In genomic region chr6:32402812-32403211, GRCh38 we compare ENCODE assay signal across 1 cellular context.
TF ChIP-seq lines count a peak whose summit lies in the region.

No MANE protein-coding gene starts in this region.

TF ChIP-seq in HepG2, 621 proteins besides CTCF, POLR2A, EP300 and RAD21:
- no peak for TF ChIP-seq HOXD1 (CRISPR knock-in tag; IDR thresholded peaks at IDR 0.05)
- TF ChIP-seq, protein P1, sequence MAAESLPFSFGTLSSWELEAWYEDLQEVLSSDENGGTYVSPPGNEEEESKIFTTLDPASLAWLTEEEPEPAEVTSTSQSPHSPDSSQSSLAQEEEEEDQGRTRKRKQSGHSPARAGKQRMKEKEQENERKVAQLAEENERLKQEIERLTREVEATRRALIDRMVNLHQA (CRISPR knock-in tag; IDR thresholded peaks at IDR 0.05), result no peak
- no peak for TF ChIP-seq ZNF607 (CRISPR knock-in tag; IDR thresholded peaks at IDR 0.05; ENCODE audit: borderline replicate concordance)
- no peak for TF ChIP-seq ZNF557 (CRISPR knock-in tag; IDR thresholded peaks at IDR 0.05)
- TF ChIP-seq ARNT2 (CRISPR knock-in tag; IDR thresholded peaks at IDR 0.05; ENCODE audit: low read depth), result no peak
- TF ChIP-seq, protein P2, sequence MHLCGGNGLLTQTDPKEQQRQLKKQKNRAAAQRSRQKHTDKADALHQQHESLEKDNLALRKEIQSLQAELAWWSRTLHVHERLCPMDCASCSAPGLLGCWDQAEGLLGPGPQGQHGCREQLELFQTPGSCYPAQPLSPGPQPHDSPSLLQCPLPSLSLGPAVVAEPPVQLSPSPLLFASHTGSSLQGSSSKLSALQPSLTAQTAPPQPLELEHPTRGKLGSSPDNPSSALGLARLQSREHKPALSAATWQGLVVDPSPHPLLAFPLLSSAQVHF (CRISPR knock-in tag; IDR thresholded peaks at IDR 0.05), result no peak
- TF ChIP-seq NAIF1 (CRISPR knock-in tag; IDR thresholded peaks at IDR 0.05; ENCODE audit: borderline replicate concordance), result no peak
- no peak for TF ChIP-seq MIER3 (CRISPR knock-in tag; IDR thresholded peaks at IDR 0.05; ENCODE audit: borderline replicate concordance)
- no peak for TF ChIP-seq ELF1 (CRISPR knock-in tag; IDR thresholded peaks at IDR 0.05)
- no peak for TF ChIP-seq ETV6 (CRISPR knock-in tag; conservative IDR thresholded peaks at IDR 0.05)
- no peak for TF ChIP-seq ZNF460 (CRISPR knock-in tag; IDR thresholded peaks at IDR 0.05; ENCODE audit: borderline replicate concordance)
- TF ChIP-seq NFKB2 (CRISPR knock-in tag; IDR thresholded peaks at IDR 0.05; ENCODE audit: borderline replicate concordance), result no peak
- TF ChIP-seq, protein P3, sequence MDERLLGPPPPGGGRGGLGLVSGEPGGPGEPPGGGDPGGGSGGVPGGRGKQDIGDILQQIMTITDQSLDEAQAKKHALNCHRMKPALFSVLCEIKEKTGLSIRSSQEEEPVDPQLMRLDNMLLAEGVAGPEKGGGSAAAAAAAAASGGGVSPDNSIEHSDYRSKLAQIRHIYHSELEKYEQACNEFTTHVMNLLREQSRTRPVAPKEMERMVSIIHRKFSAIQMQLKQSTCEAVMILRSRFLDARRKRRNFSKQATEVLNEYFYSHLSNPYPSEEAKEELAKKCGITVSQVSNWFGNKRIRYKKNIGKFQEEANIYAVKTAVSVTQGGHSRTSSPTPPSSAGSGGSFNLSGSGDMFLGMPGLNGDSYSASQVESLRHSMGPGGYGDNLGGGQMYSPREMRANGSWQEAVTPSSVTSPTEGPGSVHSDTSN (CRISPR knock-in tag; IDR thresholded peaks at IDR 0.05), result no peak
- no peak for TF ChIP-seq ETV5 (CRISPR knock-in tag; IDR thresholded peaks at IDR 0.05; ENCODE audit: borderline replicate concordance)
- no peak for TF ChIP-seq RBM39 (IDR thresholded peaks at IDR 0.05; ENCODE audit: low read depth, low read length, poor library complexity, severe bottlenecking)
- no peak for TF ChIP-seq HNRNPK (IDR thresholded peaks at IDR 0.05; ENCODE audit: low read depth, low read length, poor library complexity, severe bottlenecking)
- TF ChIP-seq, protein P4, sequence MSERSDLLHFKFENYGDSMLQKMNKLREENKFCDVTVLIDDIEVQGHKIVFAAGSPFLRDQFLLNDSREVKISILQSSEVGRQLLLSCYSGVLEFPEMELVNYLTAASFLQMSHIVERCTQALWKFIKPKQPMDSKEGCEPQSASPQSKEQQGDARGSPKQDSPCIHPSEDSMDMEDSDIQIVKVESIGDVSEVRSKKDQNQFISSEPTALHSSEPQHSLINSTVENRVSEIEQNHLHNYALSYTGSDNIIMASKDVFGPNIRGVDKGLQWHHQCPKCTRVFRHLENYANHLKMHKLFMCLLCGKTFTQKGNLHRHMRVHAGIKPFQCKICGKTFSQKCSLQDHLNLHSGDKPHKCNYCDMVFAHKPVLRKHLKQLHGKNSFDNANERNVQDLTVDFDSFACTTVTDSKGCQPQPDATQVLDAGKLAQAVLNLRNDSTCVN (CRISPR knock-in tag; IDR thresholded peaks at IDR 0.05; ENCODE audit: borderline replicate concordance), result no peak
